11 cellular contexts compared by ENCODE assay signal in the genomic region with DNA sequence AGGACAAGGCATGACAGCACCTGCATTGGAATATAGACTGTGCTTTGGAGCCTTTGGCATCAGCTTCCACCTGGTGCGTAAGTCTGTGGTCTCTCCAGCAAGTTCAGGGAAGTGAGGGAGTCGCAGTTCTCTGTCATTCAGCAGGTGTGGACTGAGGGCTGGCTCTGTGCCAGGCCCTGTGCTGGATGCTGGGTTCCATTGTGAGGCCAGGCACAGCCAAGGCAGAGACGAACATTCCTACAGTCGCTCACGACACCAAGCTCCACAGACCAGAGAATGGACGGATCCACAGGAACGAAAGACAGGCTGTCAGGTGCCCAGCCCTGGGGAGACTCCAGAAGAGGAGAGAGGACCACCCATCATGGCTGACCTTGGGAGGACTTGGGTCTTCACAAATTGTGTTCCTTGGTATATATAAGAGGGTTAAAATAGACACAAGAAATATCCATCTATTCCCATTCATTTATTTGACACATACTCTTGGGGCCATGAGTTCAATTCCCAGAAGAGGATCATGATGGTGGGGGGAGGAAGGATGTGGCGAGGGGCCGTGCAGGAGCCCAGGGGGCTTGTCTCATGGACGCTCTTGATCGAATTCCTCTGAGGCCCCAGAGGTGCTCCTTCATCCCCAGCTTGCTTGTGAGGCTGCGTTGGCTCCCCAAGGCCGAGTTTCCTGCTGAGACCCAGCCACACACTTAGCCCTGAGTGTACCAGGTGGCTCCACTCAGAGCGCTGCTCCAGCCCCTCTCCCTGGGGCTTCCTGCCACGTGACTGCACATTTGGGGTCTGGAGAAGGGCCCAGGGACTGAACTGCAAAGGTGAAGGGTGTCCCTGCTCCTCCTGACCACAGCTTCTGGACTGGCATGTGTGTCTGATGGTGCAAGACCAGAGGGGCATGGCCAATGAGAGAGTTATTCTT. TPM values are rescaled to one million over a fixed set of nuclear protein-coding genes. Genes with fewer than 3 reads are reported as not detected.
DNase-seq lines count a peak whose midpoint lies in the region; ATAC-seq lines count a peak whose summit lies in the region.
"Had no signal": no experiment of that assay in that cellular context is flagged by ENCODE, and none has a peak within 500 bp of the region (broad histone marks: within the 10 kb centered on the region; RNA-seq: fewer than 3 reads in every experiment).

No MANE protein-coding gene starts in this region.

- peak overlapping the region; percentile 99 for H3K27ac ChIP-seq in CD4-positive, CD25-positive, alpha-beta regulatory T cell (ENCODE audit: insufficient read depth, low read length, poor library complexity, severe bottlenecking)
- H3K27ac ChIP-seq: VCaP had no signal

- no peaks in the 10 kb centered on the region for H3K27me3 Mint-ChIP-seq in CD4-positive, CD25-positive, alpha-beta regulatory T cell
- no peaks in the 10 kb centered on the region for H3K27me3 Mint-ChIP-seq in activated CD4-positive, alpha-beta memory T cell treated with anti-CD3 and anti-CD28 coated beads for 36 hours

- H3K27me3 ChIP-seq in CD4-positive, CD25-positive, alpha-beta regulatory T cell (ENCODE audit: control insufficient read depth, insufficient read depth, low read length), result no peaks in the 10 kb centered on the region
- H3K27me3 ChIP-seq in mononuclear cell (ENCODE audit: insufficient read depth, low read length), result no peaks in the 10 kb centered on the region

- POLR2A ChIA-PET in activated CD4-positive, alpha-beta memory T cell treated with anti-CD3 and anti-CD28 coated beads for 36 hours (lab: Charles Lee), result interaction anchor here (0.7 to 1.9 kb wide), 8 partner anchors 9 to 128 kb away, joined by 3 to 9 read pairs (median 4); partner anchors contain the start of gene ATP5F1E

- no peaks in the 10 kb centered on the region for H3K36me3 ChIP-seq in CD4-positive, CD25-positive, alpha-beta regulatory T cell (ENCODE audit: control insufficient read depth, insufficient read depth, low read length)

- CTCF ChIA-PET in activated CD4-positive, alpha-beta memory T cell treated with anti-CD3 and anti-CD28 coated beads for 36 hours (lab: Charles Lee), result interaction anchor here (0.8 to 3.4 kb wide), 11 partner anchors 8 to 72 kb away, joined by 3 to 16 read pairs (median 4); no protein-coding TSS in a partner anchor

- peaks cover 41 to 91% (median 76%) of the 10 kb centered on the region in 4 donors for H3K4me1 Mint-ChIP-seq in CD4-positive, CD25-positive, alpha-beta regulatory T cell
- H3K4me1 Mint-ChIP-seq in activated CD4-positive, alpha-beta memory T cell treated with anti-CD3 and anti-CD28 coated beads for 36 hours (ENCODE audit: low read depth), result peaks cover 87% of the 10 kb centered on the region

- no peak for DNase-seq in CD4-positive, CD25-positive, alpha-beta regulatory T cell
- DNase-seq in NAMALWA (ENCODE audit: low spot score), result peak; percentile 66
- peak; percentile 66 for DNase-seq in activated CD4-positive, alpha-beta memory T cell treated with anti-CD3 and anti-CD28 coated beads for 36 hours
- DNase-seq in AG08396 (ENCODE audit: low spot score), result no peak
- DNase-seq in pons (ENCODE audit: low spot score), result no peak
- DNase-seq in amniotic stem cell (lab: John Stamatoyannopoulos, UW), result no peak
- DNase-seq in effector CD4-positive, alpha-beta T cell, result no peak
- DNase-seq: kidney glomerular epithelial cell, nucleus accumbens had no signal

- no peaks in the 10 kb centered on the region for H3K9me3 ChIP-seq in CD4-positive, CD25-positive, alpha-beta regulatory T cell (ENCODE audit: control insufficient read depth in 2 of 2, low read length in 2 of 2)
- no peaks in the 10 kb centered on the region for H3K9me3 ChIP-seq in mononuclear cell (ENCODE audit: low read depth, low read length)

- peaks cover 98% of the 10 kb centered on the region for H3K4me1 ChIP-seq in CD4-positive, CD25-positive, alpha-beta regulatory T cell (ENCODE audit: control insufficient read depth, insufficient read depth, low read length, poor library complexity, severe bottlenecking)
- H3K4me1 ChIP-seq in mononuclear cell (ENCODE audit: insufficient read depth, low read length), result peaks cover 68% of the 10 kb centered on the region

- intact Hi-C loops in activated CD4-positive, alpha-beta memory T cell treated with anti-CD3 and anti-CD28 coated beads for 36 hours (cut with micrococcal nuclease), result loop anchor here (1.0 to 10.0 kb wide), 5 partner anchors 10 to 1765 kb away; partner anchors contain the start of gene RBM38

- H3K4me3 ChIP-seq in CD4-positive, CD25-positive, alpha-beta regulatory T cell (ENCODE audit: low read depth, low read length), result peak overlapping the region; percentile 87
- peak overlapping the region; percentile 5 for H3K4me3 ChIP-seq in mononuclear cell (ENCODE audit: low read length)

- H3K9me3 Mint-ChIP-seq in CD4-positive, CD25-positive, alpha-beta regulatory T cell, result no peaks in the 10 kb centered on the region
- H3K9me3 Mint-ChIP-seq in activated CD4-positive, alpha-beta memory T cell treated with anti-CD3 and anti-CD28 coated beads for 36 hours, result no peaks in the 10 kb centered on the region

- ATAC-seq in CD4-positive, CD25-positive, alpha-beta regulatory T cell (ENCODE audit: low read depth in 2 of 2), result no peak

- peaks cover 20% of the 10 kb centered on the region for H3K36me3 Mint-ChIP-seq in CD4-positive, CD25-positive, alpha-beta regulatory T cell
- H3K36me3 Mint-ChIP-seq in activated CD4-positive, alpha-beta memory T cell treated with anti-CD3 and anti-CD28 coated beads for 36 hours, result peaks cover 5% of the 10 kb centered on the region

- peak overlapping the region; percentile 95 to 100 (median 100) for H3K27ac Mint-ChIP-seq in CD4-positive, CD25-positive, alpha-beta regulatory T cell
- H3K27ac Mint-ChIP-seq in activated CD4-positive, alpha-beta memory T cell treated with anti-CD3 and anti-CD28 coated beads for 36 hours, result peak overlapping the region; percentile 96

- H3K4me3 Mint-ChIP-seq in CD4-positive, CD25-positive, alpha-beta regulatory T cell, result peak overlapping the region; percentile 85 to 99 (median 92)
- peak overlapping the region; percentile 83 for H3K4me3 Mint-ChIP-seq in activated CD4-positive, alpha-beta memory T cell treated with anti-CD3 and anti-CD28 coated beads for 36 hours

RNA-seq across cellular contexts. Expression of gene ZNF831, which starts 3.5 kb away (rescaled TPM):
- 90.3 TPM for total RNA-seq in CD4-positive, CD25-positive, alpha-beta regulatory T cell
- polyA plus RNA-seq in CD4-positive, CD25-positive, alpha-beta regulatory T cell, result 10 to 100 TPM; 15.9 to 22.1 (median 17.6) TPM
- 1 to 10 TPM; 7.6 to 9.4 TPM for total RNA-seq in activated CD4-positive, alpha-beta memory T cell treated with anti-CD3 and anti-CD28 coated beads for 36 hours
- 19.8 TPM for total RNA-seq in mononuclear cell

Comparison
In these comparisons a context has a peak if more than half of its experiments do, and no peak if none do; other contexts are left out.
1. DNase-seq: peak in NAMALWA (single experiment) and activated CD4-positive, alpha-beta memory T cell treated with anti-CD3 and anti-CD28 coated beads for 36 hours (single experiment); none in CD4-positive, CD25-positive, alpha-beta regulatory T cell (0 of 3), AG08396 (single experiment), pons (single experiment), amniotic stem cell (single experiment) and effector CD4-positive, alpha-beta T cell (single experiment).